In genomic region chr5:132465095-132465707, GRCh38 we compare ENCODE assay signal across 8 cellular contexts. TPM values are rescaled to one million over a fixed set of nuclear protein-coding genes. Genes with fewer than 3 reads are reported as not detected.
DNase-seq lines count a peak whose midpoint lies in the region; ATAC-seq and TF ChIP-seq lines count a peak whose summit lies in the region.

No MANE protein-coding gene starts in this region.

- CTCF ChIA-PET in activated CD4-positive, alpha-beta T cell treated with anti-CD3 and anti-CD28 coated beads for 36 hours (lab: Charles Lee): interaction anchor here (0.6 to 4.0 kb wide), 14 partner anchors 9 to 363 kb away, joined by 3 to 44 read pairs (median 4); no protein-coding TSS in a partner anchor
- CTCF ChIA-PET in activated CD4-positive, alpha-beta memory T cell treated with anti-CD3 and anti-CD28 coated beads for 36 hours (lab: Charles Lee): interaction anchor here (0.6 to 5.0 kb wide), 11 partner anchors 15 to 78 kb away, joined by 3 to 53 read pairs (median 11); no protein-coding TSS in a partner anchor

- peaks cover 33% of the 10 kb centered on the region for H3K36me3 Mint-ChIP-seq in activated CD4-positive, alpha-beta T cell treated with anti-CD3 and anti-CD28 coated beads for 36 hours (ENCODE audit: low read depth)
- H3K36me3 Mint-ChIP-seq in activated CD4-positive, alpha-beta memory T cell treated with anti-CD3 and anti-CD28 coated beads for 36 hours: peaks cover 10% of the 10 kb centered on the region
- peaks cover 2 to 15% of the 10 kb centered on the region in 2 donors for H3K36me3 Mint-ChIP-seq in stimulated activated naive B cell treated with anti-CD40 and anti-IgM and Interleukin-4, amounts not matched to agents 10 μg/mL and 1 μg/mL and 100 μg/mL, for 72 hours

- H3K27ac ChIP-seq in left lung: peak overlapping the region; percentile 60 to 95

- no peaks in the 10 kb centered on the region for H3K27me3 ChIP-seq in left lung

- H3K36me3 ChIP-seq in left lung: no peaks in the 10 kb centered on the region

- peak overlapping the region; percentile 81 for H3K27ac Mint-ChIP-seq in activated CD4-positive, alpha-beta T cell treated with anti-CD3 and anti-CD28 coated beads for 36 hours
- H3K27ac Mint-ChIP-seq in activated CD4-positive, alpha-beta memory T cell treated with anti-CD3 and anti-CD28 coated beads for 36 hours: peak overlapping the region; percentile 75
- peak overlapping the region; percentile 38 for H3K27ac Mint-ChIP-seq in stimulated activated naive B cell treated with anti-CD40 and anti-IgM and Interleukin-4, amounts not matched to agents 10 μg/mL and 1 μg/mL and 100 μg/mL, for 72 hours

- H3K4me3 Mint-ChIP-seq in activated CD4-positive, alpha-beta T cell treated with anti-CD3 and anti-CD28 coated beads for 36 hours: peak overlapping the region; percentile 51
- H3K4me3 Mint-ChIP-seq in activated CD4-positive, alpha-beta memory T cell treated with anti-CD3 and anti-CD28 coated beads for 36 hours: peak overlapping the region; percentile 68
- peak overlapping the region in 1 of 2 donors; percentile 31 for H3K4me3 Mint-ChIP-seq in stimulated activated naive B cell treated with anti-CD40 and anti-IgM and Interleukin-4, amounts not matched to agents 10 μg/mL and 1 μg/mL and 100 μg/mL, for 72 hours

- DNase-seq in activated CD4-positive, alpha-beta T cell treated with anti-CD3 and anti-CD28 coated beads for 36 hours: peak; percentile 18
- no peak for DNase-seq in activated CD4-positive, alpha-beta T cell treated with anti-CD3 and anti-CD28 coated beads for 1 hour
- DNase-seq in activated CD4-positive, alpha-beta memory T cell treated with anti-CD3 and anti-CD28 coated beads for 36 hours: peak; percentile 33
- peak in 1 of 2 donors; percentile 25 for DNase-seq in left lung
- no peak for DNase-seq in stimulated activated naive B cell treated with anti-CD40 and anti-IgM and Interleukin-4, amounts not matched to agents 10 μg/mL and 1 μg/mL and 100 μg/mL, for 72 hours

- H3K9me3 ChIP-seq in left lung: no peaks in the 10 kb centered on the region

- peaks cover 85% of the 10 kb centered on the region for H3K4me1 Mint-ChIP-seq in activated CD4-positive, alpha-beta T cell treated with anti-CD3 and anti-CD28 coated beads for 36 hours
- peaks cover 83% of the 10 kb centered on the region for H3K4me1 Mint-ChIP-seq in activated CD4-positive, alpha-beta memory T cell treated with anti-CD3 and anti-CD28 coated beads for 36 hours (ENCODE audit: low read depth)
- H3K4me1 Mint-ChIP-seq in stimulated activated naive B cell treated with anti-CD40 and anti-IgM and Interleukin-4, amounts not matched to agents 10 μg/mL and 1 μg/mL and 100 μg/mL, for 72 hours: peaks cover 73 to 89% of the 10 kb centered on the region in 2 donors

- TF ChIP-seq CTCF in left lung (IDR thresholded peaks at IDR 0.05): no peak

- no peaks in the 10 kb centered on the region for H3K9me3 Mint-ChIP-seq in activated CD4-positive, alpha-beta T cell treated with anti-CD3 and anti-CD28 coated beads for 36 hours (ENCODE audit: low read depth)
- no peaks in the 10 kb centered on the region for H3K9me3 Mint-ChIP-seq in activated CD4-positive, alpha-beta memory T cell treated with anti-CD3 and anti-CD28 coated beads for 36 hours
- H3K9me3 Mint-ChIP-seq in stimulated activated naive B cell treated with anti-CD40 and anti-IgM and Interleukin-4, amounts not matched to agents 10 μg/mL and 1 μg/mL and 100 μg/mL, for 72 hours: no peaks in the 10 kb centered on the region

- intact Hi-C loops in activated CD4-positive, alpha-beta T cell treated with anti-CD3 and anti-CD28 coated beads for 36 hours (cut with DNase I, micrococcal nuclease): no loop called here
- intact Hi-C loops in activated CD4-positive, alpha-beta memory T cell treated with anti-CD3 and anti-CD28 coated beads for 36 hours (cut with micrococcal nuclease): no loop called here
- intact Hi-C loops in left lung (cut with DNase I): no loop called here

- ATAC-seq in activated CD4-positive, alpha-beta T cell treated with anti-CD3 and anti-CD28 coated beads for 36 hours: no peak
- ATAC-seq in left lung (peak; percentile 36), GM18505 (IDR thresholded peaks at IDR 0.05; ENCODE audit: unreplicated experiment) (no peak), HG03565 (IDR thresholded peaks at IDR 0.05; ENCODE audit: unreplicated experiment) (no peak), HG03108 (IDR thresholded peaks at IDR 0.05; ENCODE audit: unreplicated experiment) (no peak)
- ATAC-seq in stimulated activated naive B cell treated with anti-CD40 and anti-IgM and Interleukin-4, amounts not matched to agents 10 μg/mL and 1 μg/mL and 100 μg/mL, for 72 hours (replicated peaks): no peak

- POLR2A ChIA-PET in activated CD4-positive, alpha-beta T cell treated with anti-CD3 and anti-CD28 coated beads for 36 hours (lab: Charles Lee): interaction anchor here (0.6 to 5.5 kb wide), 12 partner anchors 9 to 54 kb away, joined by 3 to 91 read pairs (median 5); partner anchors contain the start of gene IRF1
- POLR2A ChIA-PET in activated CD4-positive, alpha-beta memory T cell treated with anti-CD3 and anti-CD28 coated beads for 36 hours (lab: Charles Lee): interaction anchor here (1.1 to 5.1 kb wide), 12 partner anchors 14 to 73 kb away, joined by 4 to 94 read pairs (median 14); partner anchors contain the start of gene IRF1

- no peak overlapping the region for H3K4me3 ChIP-seq in left lung

- no peak for TF ChIP-seq POLR2A in GM18505 (IDR thresholded peaks at IDR 0.05; ENCODE audit: borderline replicate concordance, extremely low read depth, insufficient read depth, insufficient read length)

- H3K27me3 Mint-ChIP-seq in activated CD4-positive, alpha-beta T cell treated with anti-CD3 and anti-CD28 coated beads for 36 hours: no peaks in the 10 kb centered on the region
- no peaks in the 10 kb centered on the region for H3K27me3 Mint-ChIP-seq in activated CD4-positive, alpha-beta memory T cell treated with anti-CD3 and anti-CD28 coated beads for 36 hours
- H3K27me3 Mint-ChIP-seq in stimulated activated naive B cell treated with anti-CD40 and anti-IgM and Interleukin-4, amounts not matched to agents 10 μg/mL and 1 μg/mL and 100 μg/mL, for 72 hours: no peaks in the 10 kb centered on the region

- H3K4me1 ChIP-seq in left lung: peaks cover 24 to 94% of the 10 kb centered on the region in 2 donors

RNA-seq across cellular contexts. Expression of gene IRF1, which starts 25.4 kb away (rescaled TPM):
- total RNA-seq in activated CD4-positive, alpha-beta T cell treated with anti-CD3 and anti-CD28 coated beads for 36 hours: 100 to 1,000 TPM; 121 to 130 TPM
- total RNA-seq in activated CD4-positive, alpha-beta memory T cell treated with anti-CD3 and anti-CD28 coated beads for 36 hours: 100 to 1,000 TPM; 104 to 106 TPM
- 10 to 100 TPM; 41.4 to 93.3 TPM for total RNA-seq in left lung

Comparison
In these comparisons a context has a peak if more than half of its experiments do, and no peak if none do; other contexts are left out.
1. DNase-seq: peak in activated CD4-positive, alpha-beta T cell treated with anti-CD3 and anti-CD28 coated beads for 36 hours (single experiment) and activated CD4-positive, alpha-beta memory T cell treated with anti-CD3 and anti-CD28 coated beads for 36 hours (single experiment); none in activated CD4-positive, alpha-beta T cell treated with anti-CD3 and anti-CD28 coated beads for 1 hour (single experiment) and stimulated activated naive B cell treated with anti-CD40 and anti-IgM and Interleukin-4, amounts not matched to agents 10 μg/mL and 1 μg/mL and 100 μg/mL, for 72 hours (single experiment).
2. Peak in every context shown above with its lines, with median percentiles within 50 percentile points of each other: H3K27ac Mint-ChIP-seq.